9 cellular contexts compared by ENCODE assay signal in genomic region chr22:42939941-42940653, GRCh38.
DNase-seq lines count a peak whose midpoint lies in the region; ATAC-seq and TF ChIP-seq lines count a peak whose summit lies in the region.
"Had no signal": no experiment of that assay in that cellular context is flagged by ENCODE, and none has a peak within 500 bp of the region (broad histone marks: within the 10 kb centered on the region; RNA-seq: fewer than 3 reads in every experiment).

No MANE protein-coding gene starts in this region.

- H3K4me1 Mint-ChIP-seq in Caco-2 (ENCODE audit: low read depth, unreplicated experiment) (peaks cover 38% of the 10 kb centered on the region), progenitor cell of endocrine pancreas (ENCODE audit: low read depth) (peaks cover 31% of the 10 kb centered on the region)

- H3K27ac ChIP-seq in Peyer's patch (peak overlapping the region; percentile 21 to 93 (median 68)), WERI-Rb-1 (no peak overlapping the region)

- CTCF ChIA-PET in Caco-2 (lab: Charles Lee): interaction anchor here (1.0 kb wide), 1 partner anchor 72 kb away, joined by 5 read pairs; no protein-coding TSS in a partner anchor

- peak overlapping the region; percentile 53 for H3K27ac Mint-ChIP-seq in Caco-2 (ENCODE audit: unreplicated experiment)
- peak overlapping the region; percentile 90 for H3K27ac Mint-ChIP-seq in progenitor cell of endocrine pancreas

- peaks cover 28% of the 10 kb centered on the region for H3K4me1 ChIP-seq in Caco-2
- peaks cover 0 to 59% (median 22%) of the 10 kb centered on the region in 4 donors for H3K4me1 ChIP-seq in Peyer's patch

- intact Hi-C loops in Caco-2 (cut with micrococcal nuclease; ENCODE audit: unreplicated experiment): no loop called here

- in situ Hi-C loops in G401 (cut with HindIII; ENCODE audit: low sequenced_read_pairs): no loop called here

- POLR2A ChIA-PET in Caco-2 (lab: Charles Lee): no interaction called here

- BruUV-seq in Caco-2 (replicated peaks; lab: Mats Ljungman, UMichigan): no TSS peak

- no peaks in the 10 kb centered on the region for H3K27me3 ChIP-seq in Caco-2 (replicated peaks; ENCODE audit: control insufficient read depth, insufficient read depth, low read length)
- H3K27me3 ChIP-seq in Peyer's patch: no peaks in the 10 kb centered on the region
- no peaks in the 10 kb centered on the region for H3K27me3 ChIP-seq in WERI-Rb-1 (ENCODE audit: insufficient read depth, low read depth, severe bottlenecking)

- H3K36me3 Mint-ChIP-seq in Caco-2 (ENCODE audit: insufficient read depth, unreplicated experiment) (peaks cover 78% of the 10 kb centered on the region), progenitor cell of endocrine pancreas (ENCODE audit: insufficient read depth) (no peaks in the 10 kb centered on the region)

- H3K4me3 Mint-ChIP-seq in Caco-2 (ENCODE audit: unreplicated experiment): no peak overlapping the region
- no peak overlapping the region for H3K4me3 Mint-ChIP-seq in progenitor cell of endocrine pancreas (ENCODE audit: low read depth)
- H3K4me3 Mint-ChIP-seq: activated B cell treated with CpG ODN at 0.5 μM for 24 hours had no signal

- H3K9me3 Mint-ChIP-seq in Caco-2 (ENCODE audit: unreplicated experiment) (no peaks in the 10 kb centered on the region), progenitor cell of endocrine pancreas (ENCODE audit: low read depth) (no peaks in the 10 kb centered on the region)
- H3K9me3 Mint-ChIP-seq: activated B cell treated with CpG ODN at 0.5 μM for 24 hours had no signal

- TF ChIP-seq CTCF in Caco-2 (IDR thresholded peaks at IDR 0.05; ENCODE audit: insufficient read depth in 1 of 2, low read depth in 1 of 2, low read length in 1 of 2, severe bottlenecking in 1 of 2, unreplicated experiment in 1 of 2) (no peak), Peyer's patch (IDR thresholded peaks at IDR 0.05) (no peak), fibroblast of the aortic adventitia (IDR thresholded peaks at IDR 0.05; ENCODE audit: insufficient read depth, low read length) (no peak), progenitor cell of endocrine pancreas (IDR thresholded peaks at IDR 0.05; ENCODE audit: unreplicated experiment) (no peak), WERI-Rb-1 (IDR thresholded peaks at IDR 0.05; ENCODE audit: low read depth, low read length) (no peak)

- H3K4me3 ChIP-seq in Caco-2 (ENCODE audit: low read depth, low read length) (no peak overlapping the region), Peyer's patch (no peak overlapping the region), fibroblast of the aortic adventitia (ENCODE audit: low read depth, low read length) (no peak overlapping the region), WERI-Rb-1 (ENCODE audit: low read depth, low read length) (no peak overlapping the region)

- DNase-seq in Caco-2 (peak; percentile 43 to 51), Peyer's patch (peak in 1 of 3 donors; percentile 68), fibroblast of the aortic adventitia (ENCODE audit: low read depth) (peak; percentile 75), progenitor cell of endocrine pancreas (ENCODE audit: low spot score, unreplicated experiment) (no peak), G401 (ENCODE audit: low spot score) (no peak), WERI-Rb-1 (no peak), NCI-H1694 treated with DMSO at 0.1 percent for 48 hours (lab: John Stamatoyannopoulos, UW) (no peak)
- DNase-seq: activated B cell treated with CpG ODN at 0.5 μM for 24 hours had no signal

- H3K27me3 Mint-ChIP-seq in Caco-2 (ENCODE audit: insufficient read depth, unreplicated experiment) (no peaks in the 10 kb centered on the region), progenitor cell of endocrine pancreas (no peaks in the 10 kb centered on the region)
- H3K27me3 Mint-ChIP-seq: activated B cell treated with CpG ODN at 0.5 μM for 24 hours had no signal

- TF ChIP-seq POLR2A in Peyer's patch (IDR thresholded peaks at IDR 0.05): no peak

- H3K9me3 ChIP-seq in Caco-2 (no peaks in the 10 kb centered on the region), Peyer's patch (no peaks in the 10 kb centered on the region), WERI-Rb-1 (ENCODE audit: severe bottlenecking) (no peaks in the 10 kb centered on the region)

- peaks cover 3% of the 10 kb centered on the region for H3K36me3 ChIP-seq in Caco-2 (ENCODE audit: control insufficient read depth, insufficient read depth, low read length)
- no peaks in the 10 kb centered on the region for H3K36me3 ChIP-seq in Peyer's patch
- H3K36me3 ChIP-seq in WERI-Rb-1: no peaks in the 10 kb centered on the region

- no peak for ATAC-seq in GM21423 (IDR thresholded peaks at IDR 0.05; ENCODE audit: unreplicated experiment)

Comparison
In these comparisons a context has a peak if more than half of its experiments do, and no peak if none do; other contexts are left out.
1. DNase-seq: peak in Caco-2 (2 of 2) and fibroblast of the aortic adventitia (single experiment); none in progenitor cell of endocrine pancreas (single experiment), G401 (single experiment), WERI-Rb-1 (single experiment) and NCI-H1694 treated with DMSO at 0.1 percent for 48 hours (single experiment).